ENCODE assay signal across 8 cellular contexts in genomic region chr11:123580557-123581275, GRCh38.
DNase-seq lines count a peak whose midpoint lies in the region; ATAC-seq and TF ChIP-seq lines count a peak whose summit lies in the region.

No MANE protein-coding gene starts in this region.

- H3K4me1 Mint-ChIP-seq in natural killer cell, result peaks cover 18 to 23% of the 10 kb centered on the region in 2 donors

- TF ChIP-seq CTCF in AG09309 (IDR thresholded peaks at IDR 0.05; ENCODE audit: control insufficient read depth, insufficient read depth, low read depth, low read length, missing control alignments) (peak; percentile 98), natural killer cell (IDR thresholded peaks at IDR 0.05) (peak; percentile 76)

- H3K27me3 Mint-ChIP-seq in natural killer cell (ENCODE audit: low read depth in 2 of 2), result peaks cover 2 to 8% of the 10 kb centered on the region in 2 donors

- H3K36me3 Mint-ChIP-seq in natural killer cell, result no peaks in the 10 kb centered on the region

- intact Hi-C loops in natural killer cell (cut with micrococcal nuclease), result loop anchor here (2.0 kb wide), 1 partner anchor 126 kb away; no protein-coding TSS in a partner anchor

- no peak overlapping the region for H3K27ac Mint-ChIP-seq in natural killer cell

- H3K4me3 Mint-ChIP-seq in natural killer cell, result no peak overlapping the region

- no peaks in the 10 kb centered on the region for H3K9me3 Mint-ChIP-seq in natural killer cell

- ATAC-seq in GM18873 (IDR thresholded peaks at IDR 0.05; ENCODE audit: low FRiP score, unreplicated experiment) (peak; percentile 63), HG03095 (IDR thresholded peaks at IDR 0.05; ENCODE audit: unreplicated experiment) (peak; percentile 90), natural killer cell (peak; percentile 79 to 92 (median 89))
- peak; percentile 67 for ATAC-seq in stimulated activated naive CD8-positive, alpha-beta T cell treated with anti-CD3 and anti-CD28 coated beads, Interleukin-15, Interleukin-2, amounts not matched to agents 100 U/mL and 50 U/mL, for 24 hours

- no peak overlapping the region for H3K4me3 ChIP-seq in AG09309 (ENCODE audit: control insufficient read depth, low read depth, low read length)

- no peak for DNase-seq in AG09309 (ENCODE audit: low read depth)
- peak; percentile 43 for DNase-seq in NCI-H460 (ENCODE audit: extremely low read depth, low read depth)
- peak; percentile 18 to 35 for DNase-seq in activated CD8-positive, alpha-beta memory T cell treated with anti-CD3 and anti-CD28 coated beads for 4 hours (ENCODE audit: low read depth in 2 of 2)
- peak; percentile 58 for DNase-seq in epidermal melanocyte (ENCODE audit: insufficient read length, low spot score)
- DNase-seq in natural killer cell, result peak; percentile 42
- peak; percentile 75 for DNase-seq in stimulated activated naive CD8-positive, alpha-beta T cell treated with anti-CD3 and anti-CD28 coated beads, Interleukin-15, Interleukin-2, amounts not matched to agents 100 U/mL and 50 U/mL, for 24 hours
